Comparison of ENCODE assay signal across 25 cellular contexts in genomic region chr15:47652853-47653243, GRCh38.
DNase-seq lines count a peak whose midpoint lies in the region; ATAC-seq, FAIRE-seq and TF ChIP-seq lines count a peak whose summit lies in the region.
"Had no signal": no experiment of that assay in that cellular context is flagged by ENCODE, and none has a peak within 500 bp of the region (broad histone marks: within the 10 kb centered on the region; RNA-seq: fewer than 3 reads in every experiment).

No MANE protein-coding gene starts in this region.

- DNase-seq in cardiac muscle cell (ENCODE audit: low read depth in 1 of 2, low spot score in 1 of 2) (no peak), left ventricle myocardium superior (no peak), mesothelial cell of epicardium (ENCODE audit: low spot score in 2 of 2, unreplicated experiment in 2 of 2) (no peak), pancreas (no peak), activated gamma-delta T cell (lab: John Stamatoyannopoulos, UW) (no peak), NCI-H446 (lab: John Stamatoyannopoulos, UW) (no peak), osteocyte (ENCODE audit: extremely low spot score, unreplicated experiment) (no peak)
- DNase-seq: 8988T; ACHN; AML-193; BE2C; CD4-positive, alpha-beta T cell; CD8-positive, alpha-beta memory T cell; DMS53; DMS79 treated with DMSO at 0.1 percent for 48 hours; GF-D8; GOT3; HFFc6 had no signal

- ATAC-seq in left ventricle myocardium superior (no peak), pancreas (peak; percentile 45 to 64 (median 54))
- ATAC-seq: A549 had no signal

- H3K4me3 ChIP-seq in cardiac muscle cell: no peak overlapping the region
- no peak overlapping the region for H3K4me3 ChIP-seq in pancreas
- H3K4me3 ChIP-seq: A549; BLaER1 treated with 17β-estradiol and CSF1 and Interleukin-3, amounts not matched to agents 10 nM and 100 nM; HAP-1 had no signal

- H3K27me3 ChIP-seq in cardiac muscle cell: no peaks in the 10 kb centered on the region
- no peaks in the 10 kb centered on the region for H3K27me3 ChIP-seq in pancreas
- H3K27me3 ChIP-seq: BE2C; BLaER1 treated with 17β-estradiol and CSF1 and Interleukin-3, amounts not matched to agents 10 nM and 100 nM had no signal

- peaks cover 44% of the 10 kb centered on the region for H3K4me1 ChIP-seq in cardiac muscle cell (ENCODE audit: low read depth)
- H3K4me1 ChIP-seq in pancreas: peaks cover 3 to 16% (median 6%) of the 10 kb centered on the region in 3 donors
- H3K4me1 ChIP-seq: A549, BE2C, HAP-1 had no signal

- no peaks in the 10 kb centered on the region for H3K36me3 ChIP-seq in cardiac muscle cell
- no peaks in the 10 kb centered on the region for H3K36me3 ChIP-seq in pancreas
- H3K36me3 ChIP-seq: BE2C; BLaER1 treated with 17β-estradiol and CSF1 and Interleukin-3, amounts not matched to agents 10 nM and 100 nM; HAP-1 had no signal

- H3K27me3 Mint-ChIP-seq in mesothelial cell of epicardium (ENCODE audit: low read depth): no peaks in the 10 kb centered on the region
- peaks cover 24% of the 10 kb centered on the region for H3K27me3 Mint-ChIP-seq in osteocyte (ENCODE audit: unreplicated experiment)
- H3K27me3 Mint-ChIP-seq: CD4-positive, alpha-beta T cell had no signal

- peaks cover 22% of the 10 kb centered on the region for H3K4me1 Mint-ChIP-seq in mesothelial cell of epicardium
- no peaks in the 10 kb centered on the region for H3K4me1 Mint-ChIP-seq in osteocyte (ENCODE audit: unreplicated experiment)
- H3K4me1 Mint-ChIP-seq: CD14-positive monocyte; CD8-positive, alpha-beta memory T cell had no signal

- 30 to 35% methylated on average over 2 of the region's 2 CpGs for WGBS in pancreas, 2 donors

- H3K27ac Mint-ChIP-seq in mesothelial cell of epicardium: peak overlapping the region; percentile 39
- no peak overlapping the region for H3K27ac Mint-ChIP-seq in osteocyte (ENCODE audit: unreplicated experiment)
- H3K27ac Mint-ChIP-seq: CD14-positive monocyte; CD4-positive, alpha-beta T cell; CD8-positive, alpha-beta memory T cell; HFFc6 had no signal

- no peaks in the 10 kb centered on the region for H3K9me3 ChIP-seq in cardiac muscle cell (ENCODE audit: low read depth)
- no peaks in the 10 kb centered on the region for H3K9me3 ChIP-seq in pancreas
- H3K9me3 ChIP-seq: A549; BE2C; BLaER1 treated with 17β-estradiol and CSF1 and Interleukin-3, amounts not matched to agents 10 nM and 100 nM; HAP-1 had no signal

- no peaks in the 10 kb centered on the region for H3K9me3 Mint-ChIP-seq in mesothelial cell of epicardium
- no peaks in the 10 kb centered on the region for H3K9me3 Mint-ChIP-seq in osteocyte (ENCODE audit: unreplicated experiment)
- H3K9me3 Mint-ChIP-seq: CD14-positive monocyte; CD4-positive, alpha-beta T cell; HFFc6 had no signal

- H3K4me3 Mint-ChIP-seq in mesothelial cell of epicardium: no peak overlapping the region
- no peak overlapping the region for H3K4me3 Mint-ChIP-seq in osteocyte (ENCODE audit: unreplicated experiment)
- H3K4me3 Mint-ChIP-seq: CD14-positive monocyte; CD4-positive, alpha-beta T cell; CD8-positive, alpha-beta memory T cell; HFFc6 had no signal

- intact Hi-C loops in left ventricle myocardium superior (cut with micrococcal nuclease) (no loop called here), pancreas (cut with DNase I) (no loop called here)

- H3K27ac ChIP-seq in cardiac muscle cell (peak overlapping the region; percentile 82), pancreas (peak overlapping the region in 1 of 4 donors; percentile 40)
- H3K27ac ChIP-seq: A549; BLaER1 treated with 17β-estradiol and CSF1 and Interleukin-3, amounts not matched to agents 10 nM and 100 nM had no signal

- TF ChIP-seq CTCF in cardiac muscle cell (IDR thresholded peaks at IDR 0.05; ENCODE audit: low read depth, low read length): no peak
- no peak for TF ChIP-seq CTCF in mesothelial cell of epicardium (IDR thresholded peaks at IDR 0.05; ENCODE audit: unreplicated experiment)
- no peak for TF ChIP-seq CTCF in pancreas (IDR thresholded peaks at IDR 0.05)
- no peak for TF ChIP-seq CTCF in osteocyte (IDR thresholded peaks at IDR 0.05)

- FAIRE-seq in pancreas (lab: Jason Lieb, UNC): no peak
- FAIRE-seq: A549, GM12891, GM18507, H54 had no signal

- H3K36me3 Mint-ChIP-seq in mesothelial cell of epicardium (no peaks in the 10 kb centered on the region), osteocyte (ENCODE audit: unreplicated experiment) (no peaks in the 10 kb centered on the region)
- H3K36me3 Mint-ChIP-seq: CD14-positive monocyte; CD8-positive, alpha-beta memory T cell had no signal
